Comparison of ENCODE assay signal across 12 cellular contexts in genomic region chr3:39125837-39126500, GRCh38. TPM values are rescaled to one million over a fixed set of nuclear protein-coding genes. Genes with fewer than 3 reads are reported as not detected.
DNase-seq lines count a peak whose midpoint lies in the region; TF ChIP-seq lines count a peak whose summit lies in the region.
"Had no signal": no experiment of that assay in that cellular context is flagged by ENCODE, and none has a peak within 500 bp of the region (broad histone marks: within the 10 kb centered on the region; RNA-seq: fewer than 3 reads in every experiment).

No MANE protein-coding gene starts in this region.

- TF ChIP-seq POLR2A in stomach (IDR thresholded peaks at IDR 0.05) = no peak

- DNase-seq in SIG-M5 treated with dmso at 0.1 percent for 504 hours (lab: John Stamatoyannopoulos, UW; ENCODE audit: unreplicated experiment) = peak; percentile 35
- DNase-seq in SIG-M5 (lab: John Stamatoyannopoulos, UW) = no peak
- peak; percentile 33 for DNase-seq in T1000 (lab: John Stamatoyannopoulos, UW)
- peak; percentile 69 for DNase-seq in kidney tubule cell (ENCODE audit: low spot score)
- no peak for DNase-seq in stomach
- no peak for DNase-seq in GOT3 (lab: John Stamatoyannopoulos, UW)
- no peak for DNase-seq in activated T-cell treated with anti-CD3 and anti-CD28 coated beads for 4 hours
- no peak for DNase-seq in NCI-H1092 treated with DMSO at 0.1 percent for 48 hours (lab: John Stamatoyannopoulos, UW)
- DNase-seq: activated CD8-positive, alpha-beta memory T cell treated with anti-CD3 and anti-CD28 coated beads, Interleukin-2, amount 10 ng/mL, durations not matched to agents 7 days and 5 days; amniotic stem cell; NCI-H748 treated with DMSO at 0.1 percent for 48 hours had no signal

- TF ChIP-seq CTCF in stomach (IDR thresholded peaks at IDR 0.05) = no peak

- no peaks in the 10 kb centered on the region for H3K9me3 ChIP-seq in stomach
- H3K9me3 ChIP-seq: ovary had no signal

- peaks cover 0 to 14% (median 6%) of the 10 kb centered on the region in 4 donors for H3K36me3 ChIP-seq in stomach
- H3K36me3 ChIP-seq: ovary had no signal

- peak overlapping the region; percentile 38 to 77 (median 54) for H3K27ac ChIP-seq in stomach
- H3K27ac ChIP-seq: ovary had no signal

- intact Hi-C loops in stomach (cut with DNase I; ENCODE audit: low total_unique reads) = loop anchor here (5.0 kb wide), 1 partner anchor 66 kb away; the partner anchor contains the start of gene XIRP1

- no peaks in the 10 kb centered on the region for H3K27me3 ChIP-seq in stomach
- H3K27me3 ChIP-seq: ovary had no signal

- WGBS in stomach, 5 donors = 40 to 52% (median 49%) methylated on average over 12 of the region's 12 CpGs

- TF ChIP-seq EP300 in stomach (IDR thresholded peaks at IDR 0.05) = no peak

- H3K4me3 ChIP-seq in stomach = no peak overlapping the region
- H3K4me3 ChIP-seq: ovary had no signal

- H3K4me1 ChIP-seq in stomach = peaks cover 20 to 32% (median 25%) of the 10 kb centered on the region in 4 donors

RNA-seq across cellular contexts. Expression of gene TTC21A, which starts 18.5 kb away (rescaled TPM):
- 10 to 100 TPM in 1 of 5 donors, 1 to 10 TPM in 3, under 1 TPM in 1; 0.89 to 10.3 (median 2.9) TPM for total RNA-seq in stomach
- polyA plus RNA-seq in stomach = 10 to 100 TPM in 1 of 3 donors, 1 to 10 TPM in 2; 5.1 to 17.7 (median 7.5) TPM

RNA-seq across cellular contexts. Expression of gene GORASP1, which starts 18.5 kb away (rescaled TPM):
- 10 to 100 TPM in 4 of 5 donors, 1 to 10 TPM in 1; 9.3 to 68.7 (median 53.1) TPM for total RNA-seq in stomach
- 10 to 100 TPM; 22.4 to 35.4 (median 29.1) TPM for polyA plus RNA-seq in stomach

RNA-seq across cellular contexts. Expression of gene CSRNP1, which starts 27.4 kb away (rescaled TPM):
- 10 to 100 TPM; 20.4 to 62.3 (median 35.3) TPM for total RNA-seq in stomach
- polyA plus RNA-seq in stomach = 10 to 100 TPM; 16.8 to 18.0 (median 17.8) TPM

Comparison
In these comparisons a context has a peak if more than half of its experiments do, and no peak if none do; other contexts are left out.
1. DNase-seq: peak in SIG-M5 treated with dmso at 0.1 percent for 504 hours (single experiment), T1000 (single experiment) and kidney tubule cell (single experiment); none in SIG-M5 (single experiment), stomach (single experiment), GOT3 (single experiment), activated T-cell treated with anti-CD3 and anti-CD28 coated beads for 4 hours (single experiment) and NCI-H1092 treated with DMSO at 0.1 percent for 48 hours (single experiment).